13 cellular contexts compared by ENCODE assay signal in the genomic region with DNA sequence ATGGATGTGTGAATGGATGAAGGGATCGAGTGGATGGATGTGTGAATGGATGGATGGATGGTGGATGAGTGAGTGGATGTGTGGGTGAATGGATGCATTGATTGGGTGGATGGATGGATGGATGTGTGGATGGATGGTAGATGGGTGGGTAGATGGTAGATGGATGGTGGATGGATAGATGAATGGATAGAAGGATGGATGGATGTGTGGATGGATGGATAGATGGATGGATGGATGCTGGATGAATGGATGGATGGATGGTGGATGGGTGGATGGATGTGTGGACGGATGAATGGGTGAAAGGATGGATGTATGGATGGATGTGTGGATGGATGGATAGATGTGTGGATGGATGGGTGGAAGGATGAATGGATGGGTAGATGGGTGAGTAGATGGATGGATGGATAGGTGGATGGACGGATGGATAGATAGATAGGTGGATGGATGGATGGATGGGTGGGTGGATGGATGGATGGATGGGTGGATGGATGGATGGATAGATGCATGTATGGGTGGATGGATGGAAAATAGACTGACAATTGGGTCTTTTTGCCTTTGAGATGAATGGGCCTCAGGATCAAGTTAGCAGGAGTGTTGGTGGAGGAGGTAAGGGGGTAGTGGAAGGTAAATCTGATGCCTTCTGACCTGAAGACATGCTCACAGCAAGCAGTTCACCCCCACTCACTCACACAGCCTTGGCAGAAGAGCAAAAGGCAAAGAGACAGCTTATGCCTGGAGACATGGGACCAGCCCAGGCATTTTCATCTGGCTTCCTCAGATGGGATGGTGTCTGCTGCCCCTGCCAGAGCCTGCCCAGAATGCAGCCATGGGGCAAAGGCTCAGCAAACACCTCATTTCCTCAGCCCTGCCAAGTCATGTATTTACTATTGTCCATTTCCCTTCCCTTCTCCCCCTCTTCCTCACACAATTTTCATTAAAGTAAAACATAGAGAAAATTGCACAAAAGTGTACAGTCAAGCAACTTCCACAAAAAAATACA. TPM values are rescaled to one million over a fixed set of nuclear protein-coding genes. Genes with fewer than 3 reads are reported as not detected.
DNase-seq lines count a peak whose midpoint lies in the region; ATAC-seq, FAIRE-seq and TF ChIP-seq lines count a peak whose summit lies in the region.
"Had no signal": no experiment of that assay in that cellular context is flagged by ENCODE, and none has a peak within 500 bp of the region (broad histone marks: within the 10 kb centered on the region; RNA-seq: fewer than 3 reads in every experiment).

No MANE protein-coding gene starts in this region.

- no peak overlapping the region for H2AK9ac ChIP-seq in IMR-90 (replicated peaks; ENCODE audit: low read depth, low read length, poor library complexity)

- H2BK20ac ChIP-seq in IMR-90 (ENCODE audit: low read depth, low read length), result no peak overlapping the region

- no peak overlapping the region for H3K18ac ChIP-seq in IMR-90 (ENCODE audit: low read depth, low read length)

- H3K27ac ChIP-seq in IMR-90 (ENCODE audit: insufficient read depth, low read length) (no peak overlapping the region), K562 (ENCODE audit: extremely low read depth, low read depth, low read length) (no peak overlapping the region), keratinocyte (ENCODE audit: control insufficient read depth, insufficient read depth, low read length) (no peak overlapping the region)
- H3K27ac ChIP-seq: BLaER1, PC-9, SJSA1 had no signal

- no peak for TF ChIP-seq RAD21 in IMR-90 (IDR thresholded peaks at IDR 0.05; ENCODE audit: low read length)
- no peak for TF ChIP-seq RAD21 in K562 (CRISPR knock-in tag; conservative IDR thresholded peaks at IDR 0.05 in 1 of 2, IDR thresholded peaks at IDR 0.05 in 1 of 2)

- H3K4ac ChIP-seq in IMR-90 (ENCODE audit: low read depth, low read length), result no peak overlapping the region

- FAIRE-seq in K562 (lab: Jason Lieb, UNC) (no peak), keratinocyte (lab: Jason Lieb, UNC) (peak; percentile 36), urothelium cell line (lab: Jason Lieb, UNC) (peak; percentile 37)
- FAIRE-seq: A204.1 had no signal

- H2AFZ ChIP-seq in IMR-90 (replicated peaks; ENCODE audit: low read length, poor library complexity), result no peak overlapping the region
- H2AFZ ChIP-seq in K562 (ENCODE audit: low read depth, low read length), result no peak overlapping the region
- no peak overlapping the region for H2AFZ ChIP-seq in keratinocyte (ENCODE audit: control insufficient read depth, low read length)
- H2AFZ ChIP-seq: PC-9 had no signal

- H3K9me3 ChIP-seq in IMR-90 (ENCODE audit: control insufficient read depth, insufficient read depth, low read length) (no peaks in the 10 kb centered on the region), K562 (replicated peaks; ENCODE audit: control insufficient read depth, insufficient read depth, low read depth, low read length) (peaks cover 2% of the 10 kb centered on the region; the same call in 1 of the 2 replicates), keratinocyte (ENCODE audit: control insufficient read depth, low read depth, low read length) (no peaks in the 10 kb centered on the region)
- H3K9me3 ChIP-seq: BLaER1, SJSA1 had no signal

- DNase-seq in IMR-90 (no peak), K562 (ENCODE audit: extremely low read depth in 1 of 4, low spot score in 3 of 4) (no peak), keratinocyte (ENCODE audit: low read depth, low spot score) (no peak), urothelium cell line (ENCODE audit: low spot score) (no peak)
- no peak for DNase-seq in effector CD8-positive, alpha-beta T cell (lab: John Stamatoyannopoulos, UW)
- DNase-seq in stimulated activated CD4-positive, alpha-beta T cell treated with anti-CD3 and anti-CD28 coated beads, Interleukin-15, amount 100 ng/mL, for 24 hours, result no peak
- DNase-seq: NCI-H1417 treated with DMSO at 0.1 percent for 48 hours, NCI-H187 treated with DMSO at 0.1 percent for 48 hours had no signal

- TF ChIP-seq POLR2A in IMR-90 (IDR thresholded peaks at IDR 0.05; ENCODE audit: low read depth, low read length) (no peak), K562 (conservative IDR thresholded peaks at IDR 0.05) (no peak)

- in situ Hi-C loops in IMR-90 (cut with MboI; ENCODE audit: low sequenced_read_pairs), result loop anchor here (5.0 to 25.0 kb wide), 4 partner anchors 283 to 1083 kb away; no protein-coding TSS in a partner anchor
- in situ Hi-C loops in K562 (cut with MboI), result loop anchor here (5.0 kb wide), 2 partner anchors 283 to 503 kb away; no protein-coding TSS in a partner anchor

- WGBS in IMR-90 (ENCODE audit: extremely low coverage in 2 of 2, insufficient read length in 1 of 2), 2 experiments, result 68 to 100% methylated on average over 2 to 3 of the region's 3 CpGs
- 0% methylated on average over 3 of the region's 3 CpGs for WGBS in K562 (ENCODE audit: insufficient coverage, low coverage, missing lambda C conversion rate)

- H3K9ac ChIP-seq in IMR-90 (ENCODE audit: low read depth, low read length) (no peak overlapping the region), K562 (ENCODE audit: insufficient read depth in 1 of 2, low read depth in 2 of 2, low read length in 2 of 2) (no peak overlapping the region), keratinocyte (ENCODE audit: control insufficient read depth, extremely low read depth, insufficient read depth, low read length) (no peak overlapping the region)
- H3K9ac ChIP-seq: BLaER1 had no signal

- no peaks in the 10 kb centered on the region for H3K79me1 ChIP-seq in IMR-90 (ENCODE audit: low read depth in 1 of 2, low read length in 2 of 2)

- no peak overlapping the region for H3K14ac ChIP-seq in IMR-90 (replicated peaks; ENCODE audit: low read depth, low read length)

- H3K4me1 ChIP-seq in IMR-90 (ENCODE audit: control insufficient read depth, insufficient read depth, low read length), result no peaks in the 10 kb centered on the region; the same call in 1 of the 2 replicates
- H3K4me1 ChIP-seq in K562 (replicated peaks in 1 of 2; ENCODE audit: control insufficient read depth in 2 of 2, insufficient read depth in 2 of 2, low read length in 2 of 2), result peaks cover 0 to 5% of the 10 kb centered on the region in 2 experiments; a peak in 2 of 5 replicates
- H3K4me1 ChIP-seq in keratinocyte (ENCODE audit: control insufficient read depth, extremely low read depth, insufficient read depth, low read length), result peaks cover 10% of the 10 kb centered on the region

- H4K5ac ChIP-seq in IMR-90 (ENCODE audit: low read depth, low read length), result no peak overlapping the region

- H3K56ac ChIP-seq in IMR-90 (ENCODE audit: extremely low read depth, insufficient read depth, low read length), result no peak overlapping the region

- TF ChIP-seq CTCF in IMR-90 (conservative IDR thresholded peaks at IDR 0.05; ENCODE audit: low read depth, low read length) (no peak), K562 (IDR thresholded peaks at IDR 0.05 in 2 of 3, conservative IDR thresholded peaks at IDR 0.05 in 1 of 3; ENCODE audit: insufficient read depth in 2 of 3, low read depth in 1 of 3, low read length in 3 of 3) (no peak), keratinocyte (optimal IDR thresholded peaks at IDR 0.05 in 1 of 3, IDR thresholded peaks at IDR 0.05 in 1 of 3, conservative IDR thresholded peaks at IDR 0.05 in 1 of 3; ENCODE audit: extremely low read depth in 1 of 3, insufficient read depth in 2 of 3, low read length in 3 of 3) (peak; percentile 13 to 58 (median 26))

- dilution Hi-C loops in IMR-90 (cut with HindIII; ENCODE audit: low sequenced_read_pairs, unreplicated experiment), result no loop called here
- dilution Hi-C loops in keratinocyte (cut with MboI; ENCODE audit: extremely low pct_ligation_motif_present, low sequenced_read_pairs), result no loop called here

- intact Hi-C loops in IMR-90 (cut with micrococcal nuclease) (no loop called here), K562 (cut with micrococcal nuclease) (loop anchor here (5.0 kb wide), 2 partner anchors 108 to 508 kb away; no protein-coding TSS in a partner anchor)

- H3K23ac ChIP-seq in IMR-90 (ENCODE audit: low read depth, low read length), result no peak overlapping the region

- H3K27me3 ChIP-seq in IMR-90 (ENCODE audit: control insufficient read depth, insufficient read depth, low read length) (peaks cover 2% of the 10 kb centered on the region; the same call in 1 of the 2 replicates), K562 (ENCODE audit: control insufficient read depth in 2 of 2, insufficient read depth in 2 of 2, low read length in 2 of 2) (peaks cover 0 to 21% of the 10 kb centered on the region in 2 experiments; a peak in 1 of 5 replicates), keratinocyte (ENCODE audit: control insufficient read depth, extremely low read depth, insufficient read depth, low read length) (no peaks in the 10 kb centered on the region)
- H3K27me3 ChIP-seq: BLaER1, SJSA1 had no signal

- H3K36me3 ChIP-seq in IMR-90 (ENCODE audit: control insufficient read depth, insufficient read depth, low read length), result no peaks in the 10 kb centered on the region
- H3K36me3 ChIP-seq in K562 (ENCODE audit: control insufficient read depth, insufficient read depth, low read length), result no peaks in the 10 kb centered on the region
- H3K36me3 ChIP-seq in keratinocyte (ENCODE audit: control insufficient read depth in 2 of 2, extremely low read depth in 1 of 2, insufficient read depth in 2 of 2, low read length in 2 of 2), result no peaks in the 10 kb centered on the region
- H3K36me3 ChIP-seq: BLaER1, SJSA1 had no signal

- CTCF ChIA-PET in IMR-90 (lab: Yijun Ruan, JAX) (interaction anchor here (0.6 to 1.8 kb wide), 3 partner anchors 212 to 487 kb away, joined by 3 to 7 read pairs (median 7); no protein-coding TSS in a partner anchor), K562 (lab: Yijun Ruan, JAX; ENCODE audit: low intra/inter-chr PET ratio) (interaction anchor here (0.6 to 1.5 kb wide), 5 partner anchors 23 to 509 kb away, joined by 3 to 7 read pairs (median 3); no protein-coding TSS in a partner anchor)

- H4K91ac ChIP-seq in IMR-90 (ENCODE audit: insufficient read depth, low read depth, low read length), result no peak overlapping the region

- H2BK15ac ChIP-seq in IMR-90 (ENCODE audit: low read depth, low read length), result no peak overlapping the region

- 0 out of 2 replicates have a peak, but pooled peaks cover 7% of the 10 kb centered on the region for H3K9me1 ChIP-seq in IMR-90 (ENCODE audit: insufficient read depth, low read length)
- no peaks in the 10 kb centered on the region for H3K9me1 ChIP-seq in K562 (ENCODE audit: control insufficient read depth, insufficient read depth, low read length)
- H3K9me1 ChIP-seq in keratinocyte (ENCODE audit: control insufficient read depth, extremely low read depth, insufficient read depth, low read length), result no peaks in the 10 kb centered on the region

- H3K79me2 ChIP-seq in K562 (ENCODE audit: control insufficient read depth, insufficient read depth, low read length), result no peaks in the 10 kb centered on the region
- H3K79me2 ChIP-seq in keratinocyte (ENCODE audit: control insufficient read depth, insufficient read depth, low read length), result no peaks in the 10 kb centered on the region

- no peak overlapping the region for H2BK120ac ChIP-seq in IMR-90 (ENCODE audit: low read depth, low read length)

- no TSS peak for BruUV-seq in IMR-90 (replicated peaks; lab: Mats Ljungman, UMichigan)
- no TSS peak for BruUV-seq in K562 (replicated peaks; lab: Mats Ljungman, UMichigan)

- H2BK5ac ChIP-seq in IMR-90 (ENCODE audit: low read depth, low read length, poor library complexity, severe bottlenecking), result peak overlapping the region; percentile 55

- H3K4me2 ChIP-seq in IMR-90 (ENCODE audit: low read depth, low read length) (no peak overlapping the region), K562 (ENCODE audit: insufficient read depth, low read length) (no peak overlapping the region), keratinocyte (ENCODE audit: control insufficient read depth, extremely low read depth, insufficient read depth, low read depth, low read length) (peak overlapping the region; percentile 45)
- H3K4me2 ChIP-seq: BLaER1, PC-9 had no signal

- TF ChIP-seq EP300 in K562 (IDR thresholded peaks at IDR 0.05; ENCODE audit: low read length), result no peak

- POLR2A ChIA-PET in IMR-90 (lab: Charles Lee; ENCODE audit: unreplicated experiment), result no interaction called here
- POLR2A ChIA-PET in K562 (lab: Yijun Ruan, JAX), result interaction anchor here (0.7 kb wide), 1 partner anchor 9 kb away, joined by 3 read pairs; no protein-coding TSS in a partner anchor

- ATAC-seq in IMR-90 (ENCODE audit: low read depth) (no peak), K562 (no peak), GM19452 (IDR thresholded peaks at IDR 0.05; ENCODE audit: unreplicated experiment) (no peak)

- no peak overlapping the region for H2AK5ac ChIP-seq in IMR-90 (ENCODE audit: low read depth, low read length)

- H4K20me1 ChIP-seq in IMR-90 (ENCODE audit: insufficient read depth, low read length), result no peaks in the 10 kb centered on the region
- no peaks in the 10 kb centered on the region; the same call in 1 of the 2 replicates for H4K20me1 ChIP-seq in K562 (replicated peaks; ENCODE audit: control insufficient read depth, insufficient read depth, low read length)
- no peaks in the 10 kb centered on the region for H4K20me1 ChIP-seq in keratinocyte (ENCODE audit: control insufficient read depth, extremely low read depth, insufficient read depth, low read length)
- H4K20me1 ChIP-seq: BLaER1 had no signal

- H4K8ac ChIP-seq in IMR-90 (ENCODE audit: low read depth in 2 of 2, low read length in 2 of 2), result no peak overlapping the region

- H3K4me3 ChIP-seq in IMR-90 (ENCODE audit: insufficient read depth, low read depth, low read length), result no peak overlapping the region
- no peak overlapping the region for H3K4me3 ChIP-seq in K562
- no peak overlapping the region for H3K4me3 ChIP-seq in keratinocyte (ENCODE audit: control insufficient read depth in 2 of 3, extremely low read depth in 1 of 3, insufficient read depth in 2 of 3, low read depth in 1 of 3, low read length in 3 of 3)
- H3K4me3 ChIP-seq: BLaER1, PC-9, SJSA1 had no signal

RNA-seq across cellular contexts. Expression of gene FADD, which starts 8.0 kb away (rescaled TPM):
- total RNA-seq in IMR-90 (2012; rRNA removed), result 44.4 and 47.2 TPM in 2 replicates
- polyA plus RNA-seq in IMR-90 (2012; rRNA removed), result 33.8 and 38.1 TPM in 2 replicates
- polyA plus RNA-seq in IMR-90 (2012; cell fraction: cytosol; rRNA removed), result 27.3 and 43.5 TPM in 2 replicates
- 13.3 and 24.4 TPM in 2 replicates for polyA plus RNA-seq in IMR-90 (2012; cell fraction: nucleus; rRNA removed; ENCODE audit: low replicate concordance)
- total RNA-seq in K562 (2011; cell fraction: chromatin; rRNA removed; ENCODE audit: low replicate concordance), result 9.8 and 23.6 TPM in 2 replicates
- 23.6 and 28.0 TPM in 2 replicates for total RNA-seq in K562 (2011; cell fraction: nucleolus; rRNA removed)
- total RNA-seq in K562 (2011; cell fraction: nucleoplasm; rRNA removed), result 17.0 and 17.6 TPM in 2 replicates
- 20.1 and 20.4 TPM in 2 replicates for total RNA-seq in K562 (2014; rRNA removed)
- 15.5 and 17.2 TPM in 2 replicates for total RNA-seq in K562 (2014; rRNA removed; fragmentation: Illumina TruSeq; extraction: Trizol)
- 18.4 and 20.9 TPM in 2 replicates for total RNA-seq in K562 (2015; rRNA removed; fragmentation: Illumina TruSeq; extraction: Trizol)
- 24.1 and 26.2 TPM in 2 replicates for total RNA-seq in K562 (2021)
- 23.6 and 26.9 TPM in 2 replicates for polyA plus RNA-seq in K562 (2011; rRNA removed)
- polyA plus RNA-seq in K562 (2011; cell fraction: cytosol; rRNA removed), result 24.3 and 37.3 TPM in 2 replicates
- polyA plus RNA-seq in K562 (2011; cell fraction: nucleus; rRNA removed), result 11.2 and 14.3 TPM in 2 replicates
- 20.7 and 23.8 TPM in 2 replicates for polyA plus RNA-seq in K562 (2012)
- polyA plus RNA-seq in K562 (2014; fragmentation: Illumina TruSeq; extraction: Trizol), result 17.2 and 17.7 TPM in 2 replicates
- under 1 TPM; 0.29 to 0.30 TPM for polyA plus RNA-seq in K562 (2014; fragmentation: Nextera tagmentation; extraction: Ambion mirVana)
- polyA plus RNA-seq in K562 (2014; rRNA removed), result 26.7 and 28.7 TPM in 2 replicates
- 17.5 and 22.8 TPM in 2 replicates for polyA minus RNA-seq in K562 (2011; rRNA and poly(A)+ RNA removed)
- 13.8 and 19.3 TPM in 2 replicates for polyA minus RNA-seq in K562 (2011; cell fraction: cytosol; rRNA and poly(A)+ RNA removed)
- polyA minus RNA-seq in K562 (2011; cell fraction: nucleus; rRNA and poly(A)+ RNA removed), result 17.8 and 23.5 TPM in 2 replicates
- polyA plus RNA-seq in keratinocyte, result 31.5 to 45.3 TPM (median 33.7 TPM) in 3 replicates
- polyA plus RNA-seq in keratinocyte (2011; ENCODE audit: low read depth), result 19.9 TPM
- polyA plus RNA-seq in keratinocyte (2011; cell fraction: cytosol; rRNA removed), result 26.6 and 33.6 TPM in 2 replicates
- polyA plus RNA-seq in keratinocyte (2011; cell fraction: nucleus; rRNA removed), result 19.2 and 23.2 TPM in 2 replicates
- 15.4 and 39.2 TPM in 2 replicates for polyA plus RNA-seq in keratinocyte (2012; ENCODE audit: low replicate concordance)
- polyA minus RNA-seq in keratinocyte, result 28.7 to 39.0 TPM (median 32.6 TPM) in 3 replicates
- 39.9 TPM for polyA minus RNA-seq in keratinocyte (2011; cell fraction: cytosol; rRNA and poly(A)+ RNA removed)
- polyA minus RNA-seq in keratinocyte (2011; cell fraction: nucleus; rRNA and poly(A)+ RNA removed), result 11.6 and 13.4 TPM in 2 replicates

Comparison
In these comparisons a context has a peak if more than half of its experiments do, and no peak if none do; other contexts are left out.
1. CTCF ChIP-seq: peak in keratinocyte (3 of 3); none in IMR-90 (single experiment) and K562 (0 of 3).